1 cellular context compared by ENCODE assay signal in the genomic region with DNA sequence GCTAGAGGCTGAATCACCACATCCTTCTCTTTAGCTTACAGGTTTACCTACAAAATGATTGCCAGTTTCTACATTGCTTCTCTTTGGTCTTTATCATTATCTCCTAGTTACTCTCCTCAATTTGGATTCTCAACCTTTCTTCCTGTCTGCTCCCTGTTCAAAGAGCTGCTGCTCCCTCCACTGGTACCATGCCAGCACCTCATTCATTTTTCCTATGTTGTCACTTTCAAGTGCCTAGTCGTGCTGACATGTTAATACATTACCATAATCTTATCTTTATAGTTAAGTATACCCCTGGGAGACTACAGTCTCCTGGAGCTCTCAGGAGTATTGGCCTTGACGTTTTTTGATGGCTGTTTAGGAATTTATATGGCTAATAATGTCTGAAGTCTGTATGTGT.
A peak's percentile ranks its signal among the peaks of the same experiment; 100 is the strongest.
TF ChIP-seq lines count a peak whose summit lies in the region.

No MANE protein-coding gene starts in this region.

TF ChIP-seq in HEK293, 187 proteins besides CTCF, POLR2A, EP300 and RAD21 (continued from another document):
- no peak for TF ChIP-seq ZNF302 (tag by site-specific recombination; IDR thresholded peaks at IDR 0.05; ENCODE audit: low read depth)
- 0 out of 2 replicates have a peak, but pooled peaks have one; percentile 33 for TF ChIP-seq TRIM28 (IDR thresholded peaks at IDR 0.05; ENCODE audit: borderline replicate concordance, low read length)
- TF ChIP-seq ZNF530 (tag by site-specific recombination; IDR thresholded peaks at IDR 0.05; ENCODE audit: low read depth) = no peak
- TF ChIP-seq ZEB2 (tag by site-specific recombination; IDR thresholded peaks at IDR 0.05) = 0 out of 2 replicates have a peak, but pooled peaks have one; percentile 35
- no peak for TF ChIP-seq ZNF747 (tag by site-specific recombination; IDR thresholded peaks at IDR 0.05)
- no peak for TF ChIP-seq SALL2 (tag by site-specific recombination; IDR thresholded peaks at IDR 0.05; ENCODE audit: borderline replicate concordance)
- TF ChIP-seq MZF1 (tag by site-specific recombination; IDR thresholded peaks at IDR 0.05; ENCODE audit: borderline replicate concordance) = peak; percentile 59; the same call in 1 of the 2 replicates
- no peak for TF ChIP-seq ZNF776 (tag by site-specific recombination; IDR thresholded peaks at IDR 0.05; ENCODE audit: borderline replicate concordance)
- TF ChIP-seq, protein P1, sequence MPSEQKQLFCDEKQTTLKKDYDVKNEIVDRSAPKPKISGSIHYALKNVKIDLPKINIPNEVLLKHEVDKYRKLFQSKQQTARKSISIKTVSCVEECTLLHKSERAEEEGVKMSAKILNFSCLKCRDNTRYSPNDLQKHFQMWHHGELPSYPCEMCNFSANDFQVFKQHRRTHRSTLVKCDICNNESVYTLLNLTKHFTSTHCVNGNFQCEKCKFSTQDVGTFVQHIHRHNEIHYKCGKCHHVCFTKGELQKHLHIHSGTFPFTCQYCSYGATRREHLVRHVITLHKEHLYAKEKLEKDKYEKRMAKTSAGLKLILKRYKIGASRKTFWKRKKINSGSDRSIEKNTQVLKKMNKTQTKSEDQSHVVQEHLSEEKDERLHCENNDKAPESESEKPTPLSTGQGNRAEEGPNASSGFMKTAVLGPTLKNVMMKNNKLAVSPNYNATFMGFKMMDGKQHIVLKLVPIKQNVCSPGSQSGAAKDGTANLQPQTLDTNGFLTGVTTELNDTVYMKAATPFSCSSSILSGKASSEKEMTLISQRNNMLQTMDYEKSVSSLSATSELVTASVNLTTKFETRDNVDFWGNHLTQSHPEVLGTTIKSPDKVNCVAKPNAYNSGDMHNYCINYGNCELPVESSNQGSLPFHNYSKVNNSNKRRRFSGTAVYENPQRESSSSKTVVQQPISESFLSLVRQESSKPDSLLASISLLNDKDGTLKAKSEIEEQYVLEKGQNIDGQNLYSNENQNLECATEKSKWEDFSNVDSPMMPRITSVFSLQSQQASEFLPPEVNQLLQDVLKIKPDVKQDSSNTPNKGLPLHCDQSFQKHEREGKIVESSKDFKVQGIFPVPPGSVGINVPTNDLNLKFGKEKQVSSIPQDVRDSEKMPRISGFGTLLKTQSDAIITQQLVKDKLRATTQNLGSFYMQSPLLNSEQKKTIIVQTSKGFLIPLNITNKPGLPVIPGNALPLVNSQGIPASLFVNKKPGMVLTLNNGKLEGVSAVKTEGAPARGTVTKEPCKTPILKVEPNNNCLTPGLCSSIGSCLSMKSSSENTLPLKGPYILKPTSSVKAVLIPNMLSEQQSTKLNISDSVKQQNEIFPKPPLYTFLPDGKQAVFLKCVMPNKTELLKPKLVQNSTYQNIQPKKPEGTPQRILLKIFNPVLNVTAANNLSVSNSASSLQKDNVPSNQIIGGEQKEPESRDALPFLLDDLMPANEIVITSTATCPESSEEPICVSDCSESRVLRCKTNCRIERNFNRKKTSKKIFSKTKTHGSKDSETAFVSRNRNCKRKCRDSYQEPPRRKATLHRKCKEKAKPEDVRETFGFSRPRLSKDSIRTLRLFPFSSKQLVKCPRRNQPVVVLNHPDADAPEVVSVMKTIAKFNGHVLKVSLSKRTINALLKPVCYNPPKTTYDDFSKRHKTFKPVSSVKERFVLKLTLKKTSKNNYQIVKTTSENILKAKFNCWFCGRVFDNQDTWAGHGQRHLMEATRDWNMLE (tag by site-specific recombination; conservative IDR thresholded peaks at IDR 0.05; ENCODE audit: low read depth) = no peak
- no peak for TF ChIP-seq ZNF658 (tag by site-specific recombination; IDR thresholded peaks at IDR 0.05)
- no peak for TF ChIP-seq ZNF433 (tag by site-specific recombination; IDR thresholded peaks at IDR 0.05; ENCODE audit: low read depth)
- no peak for TF ChIP-seq ZNF555 (tag by site-specific recombination; conservative IDR thresholded peaks at IDR 0.05)
- no peak for TF ChIP-seq ZNF16 (tag by site-specific recombination; IDR thresholded peaks at IDR 0.05; ENCODE audit: low read depth)
- TF ChIP-seq SP2 (tag by site-specific recombination; IDR thresholded peaks at IDR 0.05) = no peak
- TF ChIP-seq ZNF394 (tag by site-specific recombination; IDR thresholded peaks at IDR 0.05; ENCODE audit: borderline replicate concordance) = peak; percentile 44; the same call in 1 of the 2 replicates
- TF ChIP-seq, protein P2, sequence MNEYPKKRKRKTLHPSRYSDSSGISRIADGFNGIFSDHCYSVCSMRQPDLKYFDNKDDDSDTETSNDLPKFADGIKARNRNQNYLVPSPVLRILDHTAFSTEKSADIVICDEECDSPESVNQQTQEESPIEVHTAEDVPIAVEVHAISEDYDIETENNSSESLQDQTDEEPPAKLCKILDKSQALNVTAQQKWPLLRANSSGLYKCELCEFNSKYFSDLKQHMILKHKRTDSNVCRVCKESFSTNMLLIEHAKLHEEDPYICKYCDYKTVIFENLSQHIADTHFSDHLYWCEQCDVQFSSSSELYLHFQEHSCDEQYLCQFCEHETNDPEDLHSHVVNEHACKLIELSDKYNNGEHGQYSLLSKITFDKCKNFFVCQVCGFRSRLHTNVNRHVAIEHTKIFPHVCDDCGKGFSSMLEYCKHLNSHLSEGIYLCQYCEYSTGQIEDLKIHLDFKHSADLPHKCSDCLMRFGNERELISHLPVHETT (tag by site-specific recombination; IDR thresholded peaks at IDR 0.05) = no peak
- no peak for TF ChIP-seq ZNF792 (tag by site-specific recombination; IDR thresholded peaks at IDR 0.05)
- no peak for TF ChIP-seq ZNF114 (tag by site-specific recombination; IDR thresholded peaks at IDR 0.05)
- TF ChIP-seq ZSCAN5A (tag by site-specific recombination; IDR thresholded peaks at IDR 0.05) = no peak
- TF ChIP-seq ZNF629 (tag by site-specific recombination; IDR thresholded peaks at IDR 0.05) = peak; percentile 80
